Comparison of ENCODE assay signal across 1 cellular context in genomic region chr20:35166242-35166830, GRCh38.
A peak's percentile ranks its signal among the peaks of the same experiment; 100 is the strongest.
TF ChIP-seq lines count a peak whose summit lies in the region.

No MANE protein-coding gene starts in this region.

TF ChIP-seq in WTC11, 78 proteins besides CTCF, POLR2A, EP300 and RAD21 (continued from another document):
- TF ChIP-seq AR (CRISPR knock-in tag; IDR thresholded peaks at IDR 0.05) (no peak), SMAD4 (CRISPR knock-in tag; IDR thresholded peaks at IDR 0.05) (no peak), ESRRA (CRISPR knock-in tag; IDR thresholded peaks at IDR 0.05; ENCODE audit: borderline replicate concordance) (no peak), ZBTB43 (CRISPR knock-in tag; IDR thresholded peaks at IDR 0.05) (no peak)
- TF ChIP-seq, protein P1, sequence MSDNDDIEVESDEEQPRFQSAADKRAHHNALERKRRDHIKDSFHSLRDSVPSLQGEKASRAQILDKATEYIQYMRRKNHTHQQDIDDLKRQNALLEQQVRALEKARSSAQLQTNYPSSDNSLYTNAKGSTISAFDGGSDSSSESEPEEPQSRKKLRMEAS (CRISPR knock-in tag; IDR thresholded peaks at IDR 0.05): 0 out of 2 replicates have a peak, but pooled peaks have one; percentile 30
